ENCODE assay signal across 9 cellular contexts in the genomic region with DNA sequence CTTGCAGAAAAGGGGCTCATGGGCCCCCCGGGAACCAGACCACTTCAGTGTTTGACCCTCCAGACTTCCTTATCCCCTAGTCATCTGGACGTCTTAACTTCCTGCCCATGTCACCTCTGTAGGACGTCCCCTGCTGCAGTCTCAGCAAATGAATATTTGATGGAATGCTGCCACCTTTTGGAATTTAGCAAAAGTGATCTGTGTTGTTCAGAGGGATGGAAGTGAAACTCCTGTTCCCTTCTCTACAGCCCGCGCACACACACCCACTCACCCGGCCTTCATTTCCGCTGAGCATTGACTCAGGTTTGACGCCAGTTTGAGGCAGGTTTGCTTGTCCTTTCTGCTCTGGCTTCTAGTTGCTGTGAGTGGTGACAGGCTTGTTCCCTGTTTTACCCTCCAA.
DNase-seq lines count a peak whose midpoint lies in the region; ATAC-seq and TF ChIP-seq lines count a peak whose summit lies in the region.
"Had no signal": no experiment of that assay in that cellular context is flagged by ENCODE, and none has a peak within 500 bp of the region (broad histone marks: within the 10 kb centered on the region; RNA-seq: fewer than 3 reads in every experiment).

No MANE protein-coding gene starts in this region.

- DNase-seq in activated CD4-positive, alpha-beta T cell treated with anti-CD3 and anti-CD28 coated beads for 36 hours: peak; percentile 35
- no peak for DNase-seq in activated CD4-positive, alpha-beta T cell treated with anti-CD3 and anti-CD28 coated beads for 4 hours
- peak; percentile 67 for DNase-seq in NCI-H2227 (lab: John Stamatoyannopoulos, UW; ENCODE audit: unreplicated experiment)
- DNase-seq in epithelial cell of proximal tubule (ENCODE audit: low read depth): no peak
- peak; percentile 2 for DNase-seq in stimulated activated naive B cell treated with anti-CD40 and anti-IgM and Interleukin-4, amounts not matched to agents 10 μg/mL and 1 μg/mL and 100 μg/mL, for 72 hours
- no peak for DNase-seq in T-helper 17 cell
- DNase-seq: NCI-H526 had no signal

- no peak overlapping the region for H3K4me3 Mint-ChIP-seq in activated CD4-positive, alpha-beta T cell treated with anti-CD3 and anti-CD28 coated beads for 36 hours
- no peak overlapping the region for H3K4me3 Mint-ChIP-seq in stimulated activated naive B cell treated with anti-CD40 and anti-IgM and Interleukin-4, amounts not matched to agents 10 μg/mL and 1 μg/mL and 100 μg/mL, for 72 hours
- no peak overlapping the region for H3K4me3 Mint-ChIP-seq in T-helper 17 cell

- peak; percentile 19 for TF ChIP-seq CTCF in epithelial cell of proximal tubule (conservative IDR thresholded peaks at IDR 0.05; ENCODE audit: low read depth, low read length)

- H3K27me3 Mint-ChIP-seq in activated CD4-positive, alpha-beta T cell treated with anti-CD3 and anti-CD28 coated beads for 36 hours: no peaks in the 10 kb centered on the region
- no peaks in the 10 kb centered on the region for H3K27me3 Mint-ChIP-seq in stimulated activated naive B cell treated with anti-CD40 and anti-IgM and Interleukin-4, amounts not matched to agents 10 μg/mL and 1 μg/mL and 100 μg/mL, for 72 hours
- H3K27me3 Mint-ChIP-seq in T-helper 17 cell: no peaks in the 10 kb centered on the region

- intact Hi-C loops in activated CD4-positive, alpha-beta T cell treated with anti-CD3 and anti-CD28 coated beads for 36 hours (cut with DNase I, micrococcal nuclease): loop anchor here in 1 of 2 experiments (10.0 kb wide), 1 partner anchor 370 kb away; no protein-coding TSS in a partner anchor

- peaks cover 4% of the 10 kb centered on the region for H3K9me3 Mint-ChIP-seq in activated CD4-positive, alpha-beta T cell treated with anti-CD3 and anti-CD28 coated beads for 36 hours (ENCODE audit: low read depth)
- peaks cover 6 to 9% of the 10 kb centered on the region in 2 donors for H3K9me3 Mint-ChIP-seq in stimulated activated naive B cell treated with anti-CD40 and anti-IgM and Interleukin-4, amounts not matched to agents 10 μg/mL and 1 μg/mL and 100 μg/mL, for 72 hours

- no peak overlapping the region for H3K27ac Mint-ChIP-seq in activated CD4-positive, alpha-beta T cell treated with anti-CD3 and anti-CD28 coated beads for 36 hours
- H3K27ac Mint-ChIP-seq in stimulated activated naive B cell treated with anti-CD40 and anti-IgM and Interleukin-4, amounts not matched to agents 10 μg/mL and 1 μg/mL and 100 μg/mL, for 72 hours: no peak overlapping the region
- no peak overlapping the region for H3K27ac Mint-ChIP-seq in T-helper 17 cell

- CTCF ChIA-PET in activated CD4-positive, alpha-beta T cell treated with anti-CD3 and anti-CD28 coated beads for 36 hours (lab: Charles Lee): no interaction called here

- POLR2A ChIA-PET in activated CD4-positive, alpha-beta T cell treated with anti-CD3 and anti-CD28 coated beads for 36 hours (lab: Charles Lee): no interaction called here

- H3K9me3 ChIP-seq in T-helper 17 cell (ENCODE audit: control insufficient read depth, low read length, poor library complexity, severe bottlenecking): no peaks in the 10 kb centered on the region

- H3K36me3 Mint-ChIP-seq in activated CD4-positive, alpha-beta T cell treated with anti-CD3 and anti-CD28 coated beads for 36 hours (ENCODE audit: low read depth): no peaks in the 10 kb centered on the region
- H3K36me3 Mint-ChIP-seq in stimulated activated naive B cell treated with anti-CD40 and anti-IgM and Interleukin-4, amounts not matched to agents 10 μg/mL and 1 μg/mL and 100 μg/mL, for 72 hours: no peaks in the 10 kb centered on the region
- H3K36me3 Mint-ChIP-seq in T-helper 17 cell (ENCODE audit: low read depth): no peaks in the 10 kb centered on the region

- ATAC-seq in activated CD4-positive, alpha-beta T cell treated with anti-CD3 and anti-CD28 coated beads for 36 hours: peak; percentile 36
- ATAC-seq in stimulated activated naive B cell treated with anti-CD40 and anti-IgM and Interleukin-4, amounts not matched to agents 10 μg/mL and 1 μg/mL and 100 μg/mL, for 72 hours (replicated peaks): peak; percentile 59 to 73
- ATAC-seq in T-helper 17 cell (no peak), HG02870 (IDR thresholded peaks at IDR 0.05; ENCODE audit: unreplicated experiment) (no peak), HG03175 (IDR thresholded peaks at IDR 0.05; ENCODE audit: unreplicated experiment) (no peak)

- H3K4me1 Mint-ChIP-seq in activated CD4-positive, alpha-beta T cell treated with anti-CD3 and anti-CD28 coated beads for 36 hours: no peaks in the 10 kb centered on the region
- no peaks in the 10 kb centered on the region for H3K4me1 Mint-ChIP-seq in stimulated activated naive B cell treated with anti-CD40 and anti-IgM and Interleukin-4, amounts not matched to agents 10 μg/mL and 1 μg/mL and 100 μg/mL, for 72 hours
- H3K4me1 Mint-ChIP-seq in T-helper 17 cell: no peaks in the 10 kb centered on the region

- H3K4me3 ChIP-seq in epithelial cell of proximal tubule (ENCODE audit: low read depth, low read length): no peak overlapping the region

Comparison
In these comparisons a context has a peak if more than half of its experiments do, and no peak if none do; other contexts are left out.
1. DNase-seq: peak in activated CD4-positive, alpha-beta T cell treated with anti-CD3 and anti-CD28 coated beads for 36 hours (single experiment), NCI-H2227 (single experiment) and stimulated activated naive B cell treated with anti-CD40 and anti-IgM and Interleukin-4, amounts not matched to agents 10 μg/mL and 1 μg/mL and 100 μg/mL, for 72 hours (single experiment); none in activated CD4-positive, alpha-beta T cell treated with anti-CD3 and anti-CD28 coated beads for 4 hours (0 of 2), epithelial cell of proximal tubule (single experiment) and T-helper 17 cell (0 of 3).
2. ATAC-seq: peak in activated CD4-positive, alpha-beta T cell treated with anti-CD3 and anti-CD28 coated beads for 36 hours (single experiment) and stimulated activated naive B cell treated with anti-CD40 and anti-IgM and Interleukin-4, amounts not matched to agents 10 μg/mL and 1 μg/mL and 100 μg/mL, for 72 hours (2 of 2); none in T-helper 17 cell (single experiment), HG02870 (single experiment) and HG03175 (single experiment).